In genomic region chr7:134481167-134481566, GRCh38 we compare ENCODE assay signal across 19 cellular contexts. TPM values are rescaled to one million over a fixed set of nuclear protein-coding genes. Genes with fewer than 3 reads are reported as not detected.
DNase-seq lines count a peak whose midpoint lies in the region; ATAC-seq, FAIRE-seq and TF ChIP-seq lines count a peak whose summit lies in the region.
"Had no signal": no experiment of that assay in that cellular context is flagged by ENCODE, and none has a peak within 500 bp of the region (broad histone marks: within the 10 kb centered on the region; RNA-seq: fewer than 3 reads in every experiment).

No MANE protein-coding gene starts in this region.

- H3K4me2 ChIP-seq in mammary epithelial cell (ENCODE audit: insufficient read depth, low read depth, low read length): peak overlapping the region; percentile 56
- peak overlapping the region; percentile 4; the same call in 1 of the 2 replicates for H3K4me2 ChIP-seq in MM.1S (ENCODE audit: low read depth, low read length)
- peak overlapping the region; percentile 39 for H3K4me2 ChIP-seq in endothelial cell of umbilical vein (ENCODE audit: insufficient read depth, low read length)
- H3K4me2 ChIP-seq: GM23338 had no signal

- H3K27me3 Mint-ChIP-seq in MCF 10A (ENCODE audit: insufficient read depth, unreplicated experiment): no peaks in the 10 kb centered on the region

- ATAC-seq in HG03108 (IDR thresholded peaks at IDR 0.05; ENCODE audit: unreplicated experiment) (no peak), GM21390 (IDR thresholded peaks at IDR 0.05; ENCODE audit: unreplicated experiment) (no peak)

- BruUV-seq in mammary epithelial cell (replicated peaks; lab: Mats Ljungman, UMichigan) (no TSS peak), MCF 10A (replicated peaks; lab: Mats Ljungman, UMichigan) (no TSS peak), endothelial cell of umbilical vein (replicated peaks; lab: Mats Ljungman, UMichigan) (no TSS peak)

- FAIRE-seq in endothelial cell of umbilical vein (lab: Jason Lieb, UNC): no peak

- H3K4me3 Mint-ChIP-seq in MCF 10A (ENCODE audit: unreplicated experiment): no peak overlapping the region
- H3K4me3 Mint-ChIP-seq: CD4-positive, CD25-positive, alpha-beta regulatory T cell; GM23338; IgD-negative memory B cell; T-helper 1 cell treated with Interleukin-12 subunit alpha and Interleukin-12 subunit beta and Interleukin-4 antibody, amounts not matched to agents 30 μg/mL and 1 μg/mL, for 36 hours had no signal

- TF ChIP-seq POLR2A in endothelial cell of umbilical vein (IDR thresholded peaks at IDR 0.05; ENCODE audit: low read depth, low read length): no peak

- H2AFZ ChIP-seq in mammary epithelial cell (ENCODE audit: low read depth, low read length) (no peak overlapping the region), MM.1S (ENCODE audit: low read length) (no peak overlapping the region), endothelial cell of umbilical vein (ENCODE audit: low read depth, low read length) (no peak overlapping the region)
- H2AFZ ChIP-seq: GM23338 had no signal

- no peak overlapping the region for H3K27ac Mint-ChIP-seq in MCF 10A (ENCODE audit: low read depth, unreplicated experiment)
- H3K27ac Mint-ChIP-seq: CD4-positive, CD25-positive, alpha-beta regulatory T cell; GM23338; IgD-negative memory B cell; T-helper 1 cell treated with Interleukin-12 subunit alpha and Interleukin-12 subunit beta and Interleukin-4 antibody, amounts not matched to agents 30 μg/mL and 1 μg/mL, for 36 hours had no signal

- H4K20me1 ChIP-seq in mammary epithelial cell (ENCODE audit: insufficient read depth, low read length): no peaks in the 10 kb centered on the region
- no peaks in the 10 kb centered on the region for H4K20me1 ChIP-seq in MM.1S (ENCODE audit: insufficient read depth, low read length)
- H4K20me1 ChIP-seq in endothelial cell of umbilical vein (replicated peaks; ENCODE audit: control insufficient read depth, extremely low read depth, insufficient read depth, low read length): no peaks in the 10 kb centered on the region

- H3K9me3 Mint-ChIP-seq in MCF 10A (ENCODE audit: unreplicated experiment): no peaks in the 10 kb centered on the region
- H3K9me3 Mint-ChIP-seq: GM23338; T-helper 1 cell treated with Interleukin-12 subunit alpha and Interleukin-12 subunit beta and Interleukin-4 antibody, amounts not matched to agents 30 μg/mL and 1 μg/mL, for 36 hours had no signal

- in situ Hi-C loops in mammary epithelial cell (cut with MboI; ENCODE audit: low sequenced_read_pairs in 2 of 2): no loop called here

- no peaks in the 10 kb centered on the region for H3F3A ChIP-seq in MM.1S (ENCODE audit: insufficient read depth, low read length)

- POLR2A ChIA-PET in MCF 10A (lab: Yijun Ruan, JAX): interaction anchor here (0.6 to 1.8 kb wide), 7 partner anchors 10 to 46 kb away, joined by 4 to 7 read pairs (median 5); partner anchors contain the start of gene AKR1B1
- POLR2A ChIA-PET in endothelial cell of umbilical vein (lab: Charles Lee): no interaction called here

- H3K27ac ChIP-seq in mammary epithelial cell (ENCODE audit: insufficient read depth, low read depth, low read length) (no peak overlapping the region), MM.1S (ENCODE audit: low read length) (no peak overlapping the region), endothelial cell of umbilical vein (ENCODE audit: insufficient read depth, low read depth, low read length) (no peak overlapping the region)
- H3K27ac ChIP-seq: RWPE1 had no signal

- 100% methylated on average over 2 of the region's 3 CpGs for WGBS in mammary epithelial cell (ENCODE audit: low coverage, missing lambda C conversion rate)

- H3K9ac ChIP-seq in mammary epithelial cell (ENCODE audit: insufficient read depth, low read length) (no peak overlapping the region), MM.1S (ENCODE audit: low read length) (no peak overlapping the region), endothelial cell of umbilical vein (replicated peaks; ENCODE audit: extremely low read depth, insufficient read depth, low read length) (no peak overlapping the region)

- H3K4me3 ChIP-seq in mammary epithelial cell (replicated peaks in 1 of 3; ENCODE audit: insufficient read depth in 1 of 3, low read depth in 2 of 3, low read length in 3 of 3) (no peak overlapping the region), MM.1S (ENCODE audit: low read length) (no peak overlapping the region), endothelial cell of umbilical vein (replicated peaks in 1 of 3; ENCODE audit: insufficient read depth in 1 of 3, low read depth in 1 of 3, low read length in 3 of 3) (no peak overlapping the region)
- H3K4me3 ChIP-seq: GM23338 had no signal

- dilution Hi-C loops in mammary epithelial cell (cut with HindIII; ENCODE audit: low sequenced_read_pairs) (no loop called here), endothelial cell of umbilical vein (cut with MboI; ENCODE audit: extremely low pct_ligation_motif_present, low sequenced_read_pairs) (no loop called here)

- H3K79me2 ChIP-seq in mammary epithelial cell (ENCODE audit: insufficient read depth, low read length): no peaks in the 10 kb centered on the region
- H3K79me2 ChIP-seq in MM.1S (ENCODE audit: low read length): no peaks in the 10 kb centered on the region
- H3K79me2 ChIP-seq in endothelial cell of umbilical vein (ENCODE audit: control insufficient read depth, insufficient read depth, low read length): no peaks in the 10 kb centered on the region

- intact Hi-C loops in mammary epithelial cell (cut with micrococcal nuclease): no loop called here
- intact Hi-C loops in MCF 10A (cut with micrococcal nuclease): no loop called here
- intact Hi-C loops in endothelial cell of umbilical vein (cut with micrococcal nuclease): loop anchor here (2.0 kb wide), 2 partner anchors 22 to 32 kb away; partner anchors contain the start of gene AKR1B1

- H3K36me3 Mint-ChIP-seq in MCF 10A (ENCODE audit: insufficient read depth, unreplicated experiment): no peaks in the 10 kb centered on the region
- H3K36me3 Mint-ChIP-seq: CD4-positive, CD25-positive, alpha-beta regulatory T cell; IgD-negative memory B cell had no signal

- H3K9me1 ChIP-seq in endothelial cell of umbilical vein (replicated peaks; ENCODE audit: control insufficient read depth, extremely low read depth, insufficient read depth, low read length): no peaks in the 10 kb centered on the region

- H3K4me1 Mint-ChIP-seq in MCF 10A (ENCODE audit: insufficient read depth, unreplicated experiment): peaks cover 15% of the 10 kb centered on the region
- H3K4me1 Mint-ChIP-seq: CD4-positive, CD25-positive, alpha-beta regulatory T cell; IgD-negative memory B cell had no signal

- H3K9me3 ChIP-seq in mammary epithelial cell (replicated peaks; ENCODE audit: insufficient read depth, low read length): no peaks in the 10 kb centered on the region
- no peaks in the 10 kb centered on the region for H3K9me3 ChIP-seq in MM.1S (replicated peaks; ENCODE audit: insufficient read depth, low read length)
- no peaks in the 10 kb centered on the region for H3K9me3 ChIP-seq in endothelial cell of umbilical vein (replicated peaks; ENCODE audit: control insufficient read depth, insufficient read depth, low read length)
- H3K9me3 ChIP-seq: BE2C had no signal

- DNase-seq in mammary epithelial cell: no peak
- no peak for DNase-seq in MCF 10A (ENCODE audit: unreplicated experiment)
- DNase-seq in MM.1S: no peak
- no peak for DNase-seq in endothelial cell of umbilical vein (ENCODE audit: low read depth, low spot score)
- DNase-seq in NCI-H524 treated with DMSO at 0.1 percent for 48 hours (lab: John Stamatoyannopoulos, UW): no peak
- DNase-seq: BE2C; CD4-positive, CD25-positive, alpha-beta regulatory T cell; DMS79 treated with DMSO at 0.1 percent for 48 hours; NCI-H1694; NCI-H2081; NCI-H446; NCI-H526 treated with DMSO at 0.1 percent for 48 hours; SIG-M5 had no signal

- CTCF ChIA-PET in mammary epithelial cell (lab: Charles Lee; ENCODE audit: low non-redundant PET): interaction anchor here (0.6 to 1.8 kb wide), 2 partner anchors 23 to 49 kb away, joined by 6 to 11 read pairs; no protein-coding TSS in a partner anchor
- CTCF ChIA-PET in MCF 10A (lab: Yijun Ruan, JAX): interaction anchor here (0.6 to 4.9 kb wide), 9 partner anchors 22 to 1703 kb away, joined by 3 to 45 read pairs (median 6); partner anchors contain the start of gene AKR1B1
- CTCF ChIA-PET in endothelial cell of umbilical vein (lab: Charles Lee): interaction anchor here (1.0 to 5.3 kb wide), 20 partner anchors 10 to 164 kb away, joined by 3 to 76 read pairs (median 5); partner anchors contain the start of gene AKR1B1

- H3K4me1 ChIP-seq in mammary epithelial cell (ENCODE audit: insufficient read depth, low read length): peaks cover 15% of the 10 kb centered on the region
- peaks cover 17% of the 10 kb centered on the region for H3K4me1 ChIP-seq in MM.1S (ENCODE audit: low read length)
- H3K4me1 ChIP-seq in endothelial cell of umbilical vein (ENCODE audit: control insufficient read depth, extremely low read depth, insufficient read depth, low read length): peaks cover 16% of the 10 kb centered on the region
- H3K4me1 ChIP-seq: BE2C had no signal

- H3K9me2 ChIP-seq in MM.1S (replicated peaks; ENCODE audit: insufficient read depth, low read length): no peaks in the 10 kb centered on the region

- TF ChIP-seq CTCF in mammary epithelial cell (conservative IDR thresholded peaks at IDR 0.05 in 1 of 2, IDR thresholded peaks at IDR 0.05 in 1 of 2; ENCODE audit: extremely low read depth in 1 of 2, insufficient read depth in 1 of 2, low read depth in 1 of 2, low read length in 2 of 2) (no peak), MCF 10A (IDR thresholded peaks at IDR 0.05; ENCODE audit: unreplicated experiment) (no peak), MM.1S (IDR thresholded peaks at IDR 0.05; ENCODE audit: low read length) (no peak), endothelial cell of umbilical vein (IDR thresholded peaks at IDR 0.05; ENCODE audit: extremely low read depth in 1 of 2, insufficient read depth in 1 of 2, low read depth in 1 of 2, low read length in 2 of 2) (no peak)

- H3K36me3 ChIP-seq in mammary epithelial cell (ENCODE audit: insufficient read depth, low read length) (no peaks in the 10 kb centered on the region), MM.1S (replicated peaks; ENCODE audit: insufficient read depth, low read length) (no peaks in the 10 kb centered on the region), endothelial cell of umbilical vein (ENCODE audit: control insufficient read depth in 2 of 2, extremely low read depth in 1 of 2, insufficient read depth in 2 of 2, low read length in 2 of 2) (no peaks in the 10 kb centered on the region)
- H3K36me3 ChIP-seq: BE2C had no signal

- no peaks in the 10 kb centered on the region for H3K27me3 ChIP-seq in mammary epithelial cell (ENCODE audit: insufficient read depth, low read length)
- H3K27me3 ChIP-seq in MM.1S (replicated peaks; ENCODE audit: insufficient read depth, low read length): no peaks in the 10 kb centered on the region
- H3K27me3 ChIP-seq in endothelial cell of umbilical vein (ENCODE audit: control insufficient read depth in 2 of 2, insufficient read depth in 2 of 2, low read length in 2 of 2): no peaks in the 10 kb centered on the region

RNA-seq across cellular contexts. Expression of gene AKR1B1, which starts 22.3 kb away (rescaled TPM):
- total RNA-seq in mammary epithelial cell (100 to 1,000 TPM in 1 of 2 donors, 10 to 100 TPM in 1; 78.9 to 137 TPM), MCF 10A (2022) (115 and 128 TPM in 2 replicates), endothelial cell of umbilical vein (159 and 160 TPM in 2 replicates)
- polyA plus RNA-seq in mammary epithelial cell (286 TPM), endothelial cell of umbilical vein (171 and 193 TPM in 2 replicates)
- polyA minus RNA-seq in mammary epithelial cell (117 TPM), endothelial cell of umbilical vein (99.0 and 101 TPM in 2 replicates)
- 226 and 232 TPM in 2 replicates for polyA plus RNA-seq in endothelial cell of umbilical vein (2011; cell fraction: cytosol; rRNA removed)
- polyA plus RNA-seq in endothelial cell of umbilical vein (2011; cell fraction: nucleus; rRNA removed): 192 and 208 TPM in 2 replicates
- 121 and 184 TPM in 2 replicates for polyA plus RNA-seq in endothelial cell of umbilical vein (2012)
- polyA minus RNA-seq in endothelial cell of umbilical vein (2011; cell fraction: cytosol; rRNA and poly(A)+ RNA removed): 99.2 TPM
- 29.8 and 46.5 TPM in 2 replicates for polyA minus RNA-seq in endothelial cell of umbilical vein (2011; cell fraction: nucleus; rRNA and poly(A)+ RNA removed)

RNA-seq across cellular contexts. Expression of gene AKR1B10, which starts 46.2 kb away (rescaled TPM):
- total RNA-seq in mammary epithelial cell (1 to 10 TPM; 1.0 to 1.7 TPM), MCF 10A (2022) (0.42 and 0.49 TPM in 2 replicates), endothelial cell of umbilical vein (not detected in 2 replicates)
- polyA plus RNA-seq in mammary epithelial cell (4.7 TPM), endothelial cell of umbilical vein (0.06 TPM in 1 of 2 replicates, not detected in the other)
- polyA minus RNA-seq in mammary epithelial cell (0.83 TPM), endothelial cell of umbilical vein (not detected in 2 replicates)
- polyA plus RNA-seq in endothelial cell of umbilical vein (2011; cell fraction: cytosol; rRNA removed): 0.28 TPM in 1 of 2 replicates, not detected in the other
- 0.08 TPM in 1 of 2 replicates, not detected in the other for polyA plus RNA-seq in endothelial cell of umbilical vein (2011; cell fraction: nucleus; rRNA removed)
- 0.16 and 0.37 TPM in 2 replicates for polyA plus RNA-seq in endothelial cell of umbilical vein (2012)
- 2.2 TPM for polyA minus RNA-seq in endothelial cell of umbilical vein (2011; cell fraction: cytosol; rRNA and poly(A)+ RNA removed)
- polyA minus RNA-seq in endothelial cell of umbilical vein (2011; cell fraction: nucleus; rRNA and poly(A)+ RNA removed): 0.87 TPM in 1 of 2 replicates, not detected in the other
- total RNA-seq: CD4-positive, CD25-positive, alpha-beta regulatory T cell had no signal
- polyA plus RNA-seq: CD4-positive, CD25-positive, alpha-beta regulatory T cell; IgD-negative memory B cell had no signal

Comparison
In these comparisons a context has a peak if more than half of its experiments do, and no peak if none do; other contexts are left out.
1. H3K4me2 ChIP-seq: peak in every context shown above with its lines; median percentile 56 in mammary epithelial cell; 39 in endothelial cell of umbilical vein; 4 in MM.1S.